1 cellular context compared by ENCODE assay signal in the genomic region with DNA sequence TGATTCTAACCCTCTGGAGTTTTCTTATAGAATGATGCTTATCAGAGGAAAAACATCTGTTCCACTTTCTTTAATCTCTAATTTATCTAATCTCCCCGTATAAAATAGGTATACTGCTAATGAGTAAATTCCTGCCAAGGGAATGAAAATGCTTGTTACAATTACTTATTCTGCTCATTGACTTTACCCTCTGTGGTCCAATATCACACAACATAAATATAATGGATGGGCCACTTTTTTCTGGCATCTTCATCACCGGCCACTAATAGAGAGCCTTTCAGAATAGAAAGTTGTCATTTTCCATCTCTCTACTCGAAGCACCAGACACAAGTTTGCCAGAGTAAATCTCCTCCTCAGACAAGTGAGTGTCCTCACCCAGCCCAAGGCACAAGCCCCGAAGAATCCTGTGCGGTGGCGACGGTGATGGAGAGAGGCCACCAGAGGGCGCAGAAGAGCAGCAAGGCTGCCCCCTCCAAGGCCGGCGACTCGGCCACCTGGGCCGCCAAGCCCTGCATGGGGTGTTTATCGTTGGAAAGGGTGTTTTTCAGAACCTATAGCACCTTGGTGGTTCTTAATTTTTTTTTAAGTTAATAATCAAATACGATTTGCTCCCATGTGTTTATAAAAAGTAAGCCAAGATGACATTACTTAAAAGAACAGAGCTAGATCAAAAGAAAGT.
A peak's percentile ranks its signal among the peaks of the same experiment; 100 is the strongest.
TF ChIP-seq lines count a peak whose summit lies in the region.

No MANE protein-coding gene starts in this region.

TF ChIP-seq in HepG2, 621 proteins besides CTCF, POLR2A, EP300 and RAD21 (continued from another document and continues in another):
- TF ChIP-seq, protein P1, sequence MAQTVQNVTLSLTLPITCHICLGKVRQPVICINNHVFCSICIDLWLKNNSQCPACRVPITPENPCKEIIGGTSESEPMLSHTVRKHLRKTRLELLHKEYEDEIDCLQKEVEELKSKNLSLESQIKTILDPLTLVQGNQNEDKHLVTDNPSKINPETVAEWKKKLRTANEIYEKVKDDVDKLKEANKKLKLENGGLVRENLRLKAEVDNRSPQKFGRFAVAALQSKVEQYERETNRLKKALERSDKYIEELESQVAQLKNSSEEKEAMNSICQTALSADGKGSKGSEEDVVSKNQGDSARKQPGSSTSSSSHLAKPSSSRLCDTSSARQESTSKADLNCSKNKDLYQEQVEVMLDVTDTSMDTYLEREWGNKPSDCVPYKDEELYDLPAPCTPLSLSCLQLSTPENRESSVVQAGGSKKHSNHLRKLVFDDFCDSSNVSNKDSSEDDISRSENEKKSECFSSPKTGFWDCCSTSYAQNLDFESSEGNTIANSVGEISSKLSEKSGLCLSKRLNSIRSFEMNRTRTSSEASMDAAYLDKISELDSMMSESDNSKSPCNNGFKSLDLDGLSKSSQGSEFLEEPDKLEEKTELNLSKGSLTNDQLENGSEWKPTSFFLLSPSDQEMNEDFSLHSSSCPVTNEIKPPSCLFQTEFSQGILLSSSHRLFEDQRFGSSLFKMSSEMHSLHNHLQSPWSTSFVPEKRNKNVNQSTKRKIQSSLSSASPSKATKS (CRISPR knock-in tag; IDR thresholded peaks at IDR 0.05): no peak
- TF ChIP-seq ZNF614 (CRISPR knock-in tag; IDR thresholded peaks at IDR 0.05; ENCODE audit: borderline replicate concordance): no peak
- TF ChIP-seq, protein P2, sequence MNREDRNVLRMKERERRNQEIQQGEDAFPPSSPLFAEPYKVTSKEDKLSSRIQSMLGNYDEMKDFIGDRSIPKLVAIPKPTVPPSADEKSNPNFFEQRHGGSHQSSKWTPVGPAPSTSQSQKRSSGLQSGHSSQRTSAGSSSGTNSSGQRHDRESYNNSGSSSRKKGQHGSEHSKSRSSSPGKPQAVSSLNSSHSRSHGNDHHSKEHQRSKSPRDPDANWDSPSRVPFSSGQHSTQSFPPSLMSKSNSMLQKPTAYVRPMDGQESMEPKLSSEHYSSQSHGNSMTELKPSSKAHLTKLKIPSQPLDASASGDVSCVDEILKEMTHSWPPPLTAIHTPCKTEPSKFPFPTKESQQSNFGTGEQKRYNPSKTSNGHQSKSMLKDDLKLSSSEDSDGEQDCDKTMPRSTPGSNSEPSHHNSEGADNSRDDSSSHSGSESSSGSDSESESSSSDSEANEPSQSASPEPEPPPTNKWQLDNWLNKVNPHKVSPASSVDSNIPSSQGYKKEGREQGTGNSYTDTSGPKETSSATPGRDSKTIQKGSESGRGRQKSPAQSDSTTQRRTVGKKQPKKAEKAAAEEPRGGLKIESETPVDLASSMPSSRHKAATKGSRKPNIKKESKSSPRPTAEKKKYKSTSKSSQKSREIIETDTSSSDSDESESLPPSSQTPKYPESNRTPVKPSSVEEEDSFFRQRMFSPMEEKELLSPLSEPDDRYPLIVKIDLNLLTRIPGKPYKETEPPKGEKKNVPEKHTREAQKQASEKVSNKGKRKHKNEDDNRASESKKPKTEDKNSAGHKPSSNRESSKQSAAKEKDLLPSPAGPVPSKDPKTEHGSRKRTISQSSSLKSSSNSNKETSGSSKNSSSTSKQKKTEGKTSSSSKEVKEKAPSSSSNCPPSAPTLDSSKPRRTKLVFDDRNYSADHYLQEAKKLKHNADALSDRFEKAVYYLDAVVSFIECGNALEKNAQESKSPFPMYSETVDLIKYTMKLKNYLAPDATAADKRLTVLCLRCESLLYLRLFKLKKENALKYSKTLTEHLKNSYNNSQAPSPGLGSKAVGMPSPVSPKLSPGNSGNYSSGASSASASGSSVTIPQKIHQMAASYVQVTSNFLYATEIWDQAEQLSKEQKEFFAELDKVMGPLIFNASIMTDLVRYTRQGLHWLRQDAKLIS (CRISPR knock-in tag; IDR thresholded peaks at IDR 0.05): no peak
- TF ChIP-seq MBNL3 (CRISPR knock-in tag; conservative IDR thresholded peaks at IDR 0.05): no peak
- TF ChIP-seq CEBPB (IDR thresholded peaks at IDR 0.05; ENCODE audit: borderline replicate concordance, low read depth, low read length): no peak
- no peak for TF ChIP-seq DNMT1 (CRISPR knock-in tag; IDR thresholded peaks at IDR 0.05)
- no peak for TF ChIP-seq TAF1 (CRISPR knock-in tag; IDR thresholded peaks at IDR 0.05)
- 0 out of 2 replicates have a peak, but pooled peaks have one; percentile 7 for TF ChIP-seq MEIS2 (CRISPR knock-in tag; IDR thresholded peaks at IDR 0.05)
- no peak for TF ChIP-seq ZNF441 (CRISPR knock-in tag; IDR thresholded peaks at IDR 0.05; ENCODE audit: borderline replicate concordance)
- no peak for TF ChIP-seq NCOA1 (CRISPR knock-in tag; IDR thresholded peaks at IDR 0.05)
- no peak for TF ChIP-seq NFKB2 (CRISPR knock-in tag; IDR thresholded peaks at IDR 0.05; ENCODE audit: borderline replicate concordance)
- TF ChIP-seq ZNF446 (CRISPR knock-in tag; IDR thresholded peaks at IDR 0.05): no peak
- TF ChIP-seq SMARCC2 (IDR thresholded peaks at IDR 0.05): no peak
- TF ChIP-seq PITX1 (CRISPR knock-in tag; IDR thresholded peaks at IDR 0.05): no peak; the same call in 1 of the 2 replicates
- no peak for TF ChIP-seq PLRG1 (conservative IDR thresholded peaks at IDR 0.05)
- TF ChIP-seq, protein P3, sequence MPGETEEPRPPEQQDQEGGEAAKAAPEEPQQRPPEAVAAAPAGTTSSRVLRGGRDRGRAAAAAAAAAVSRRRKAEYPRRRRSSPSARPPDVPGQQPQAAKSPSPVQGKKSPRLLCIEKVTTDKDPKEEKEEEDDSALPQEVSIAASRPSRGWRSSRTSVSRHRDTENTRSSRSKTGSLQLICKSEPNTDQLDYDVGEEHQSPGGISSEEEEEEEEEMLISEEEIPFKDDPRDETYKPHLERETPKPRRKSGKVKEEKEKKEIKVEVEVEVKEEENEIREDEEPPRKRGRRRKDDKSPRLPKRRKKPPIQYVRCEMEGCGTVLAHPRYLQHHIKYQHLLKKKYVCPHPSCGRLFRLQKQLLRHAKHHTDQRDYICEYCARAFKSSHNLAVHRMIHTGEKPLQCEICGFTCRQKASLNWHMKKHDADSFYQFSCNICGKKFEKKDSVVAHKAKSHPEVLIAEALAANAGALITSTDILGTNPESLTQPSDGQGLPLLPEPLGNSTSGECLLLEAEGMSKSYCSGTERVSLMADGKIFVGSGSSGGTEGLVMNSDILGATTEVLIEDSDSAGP (CRISPR knock-in tag; IDR thresholded peaks at IDR 0.05; ENCODE audit: borderline replicate concordance): 0 out of 2 replicates have a peak, but pooled peaks have one; percentile 28
- TF ChIP-seq, protein P4, sequence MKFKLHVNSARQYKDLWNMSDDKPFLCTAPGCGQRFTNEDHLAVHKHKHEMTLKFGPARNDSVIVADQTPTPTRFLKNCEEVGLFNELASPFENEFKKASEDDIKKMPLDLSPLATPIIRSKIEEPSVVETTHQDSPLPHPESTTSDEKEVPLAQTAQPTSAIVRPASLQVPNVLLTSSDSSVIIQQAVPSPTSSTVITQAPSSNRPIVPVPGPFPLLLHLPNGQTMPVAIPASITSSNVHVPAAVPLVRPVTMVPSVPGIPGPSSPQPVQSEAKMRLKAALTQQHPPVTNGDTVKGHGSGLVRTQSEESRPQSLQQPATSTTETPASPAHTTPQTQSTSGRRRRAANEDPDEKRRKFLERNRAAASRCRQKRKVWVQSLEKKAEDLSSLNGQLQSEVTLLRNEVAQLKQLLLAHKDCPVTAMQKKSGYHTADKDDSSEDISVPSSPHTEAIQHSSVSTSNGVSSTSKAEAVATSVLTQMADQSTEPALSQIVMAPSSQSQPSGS (CRISPR knock-in tag; IDR thresholded peaks at IDR 0.05): no peak
- TF ChIP-seq, protein P5, sequence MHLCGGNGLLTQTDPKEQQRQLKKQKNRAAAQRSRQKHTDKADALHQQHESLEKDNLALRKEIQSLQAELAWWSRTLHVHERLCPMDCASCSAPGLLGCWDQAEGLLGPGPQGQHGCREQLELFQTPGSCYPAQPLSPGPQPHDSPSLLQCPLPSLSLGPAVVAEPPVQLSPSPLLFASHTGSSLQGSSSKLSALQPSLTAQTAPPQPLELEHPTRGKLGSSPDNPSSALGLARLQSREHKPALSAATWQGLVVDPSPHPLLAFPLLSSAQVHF (CRISPR knock-in tag; IDR thresholded peaks at IDR 0.05): no peak
- TF ChIP-seq, protein P6, sequence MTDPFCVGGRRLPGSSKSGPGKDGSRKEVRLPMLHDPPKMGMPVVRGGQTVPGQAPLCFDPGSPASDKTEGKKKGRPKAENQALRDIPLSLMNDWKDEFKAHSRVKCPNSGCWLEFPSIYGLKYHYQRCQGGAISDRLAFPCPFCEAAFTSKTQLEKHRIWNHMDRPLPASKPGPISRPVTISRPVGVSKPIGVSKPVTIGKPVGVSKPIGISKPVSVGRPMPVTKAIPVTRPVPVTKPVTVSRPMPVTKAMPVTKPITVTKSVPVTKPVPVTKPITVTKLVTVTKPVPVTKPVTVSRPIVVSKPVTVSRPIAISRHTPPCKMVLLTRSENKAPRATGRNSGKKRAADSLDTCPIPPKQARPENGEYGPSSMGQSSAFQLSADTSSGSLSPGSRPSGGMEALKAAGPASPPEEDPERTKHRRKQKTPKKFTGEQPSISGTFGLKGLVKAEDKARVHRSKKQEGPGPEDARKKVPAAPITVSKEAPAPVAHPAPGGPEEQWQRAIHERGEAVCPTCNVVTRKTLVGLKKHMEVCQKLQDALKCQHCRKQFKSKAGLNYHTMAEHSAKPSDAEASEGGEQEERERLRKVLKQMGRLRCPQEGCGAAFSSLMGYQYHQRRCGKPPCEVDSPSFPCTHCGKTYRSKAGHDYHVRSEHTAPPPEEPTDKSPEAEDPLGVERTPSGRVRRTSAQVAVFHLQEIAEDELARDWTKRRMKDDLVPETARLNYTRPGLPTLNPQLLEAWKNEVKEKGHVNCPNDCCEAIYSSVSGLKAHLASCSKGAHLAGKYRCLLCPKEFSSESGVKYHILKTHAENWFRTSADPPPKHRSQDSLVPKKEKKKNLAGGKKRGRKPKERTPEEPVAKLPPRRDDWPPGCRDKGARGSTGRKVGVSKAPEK (CRISPR knock-in tag; IDR thresholded peaks at IDR 0.05; ENCODE audit: borderline replicate concordance): no peak
- TF ChIP-seq KDM2A (CRISPR knock-in tag; IDR thresholded peaks at IDR 0.05; ENCODE audit: borderline replicate concordance, low read depth): peak; percentile 85; the same call in 1 of the 2 replicates
- TF ChIP-seq SYNCRIP (IDR thresholded peaks at IDR 0.05; ENCODE audit: insufficient read depth, low read depth, low read length): no peak
- TF ChIP-seq, protein P7, sequence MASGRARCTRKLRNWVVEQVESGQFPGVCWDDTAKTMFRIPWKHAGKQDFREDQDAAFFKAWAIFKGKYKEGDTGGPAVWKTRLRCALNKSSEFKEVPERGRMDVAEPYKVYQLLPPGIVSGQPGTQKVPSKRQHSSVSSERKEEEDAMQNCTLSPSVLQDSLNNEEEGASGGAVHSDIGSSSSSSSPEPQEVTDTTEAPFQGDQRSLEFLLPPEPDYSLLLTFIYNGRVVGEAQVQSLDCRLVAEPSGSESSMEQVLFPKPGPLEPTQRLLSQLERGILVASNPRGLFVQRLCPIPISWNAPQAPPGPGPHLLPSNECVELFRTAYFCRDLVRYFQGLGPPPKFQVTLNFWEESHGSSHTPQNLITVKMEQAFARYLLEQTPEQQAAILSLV (CRISPR knock-in tag; IDR thresholded peaks at IDR 0.05; ENCODE audit: borderline replicate concordance): no peak
- TF ChIP-seq YEATS4 (CRISPR knock-in tag; IDR thresholded peaks at IDR 0.05; ENCODE audit: borderline replicate concordance): no peak
- no peak for TF ChIP-seq ZFP62 (CRISPR knock-in tag; IDR thresholded peaks at IDR 0.05)
- TF ChIP-seq WIZ (CRISPR knock-in tag; IDR thresholded peaks at IDR 0.05): no peak
- TF ChIP-seq NPAS2 (CRISPR knock-in tag; IDR thresholded peaks at IDR 0.05; ENCODE audit: borderline replicate concordance): no peak
- TF ChIP-seq ZBTB42 (CRISPR knock-in tag; IDR thresholded peaks at IDR 0.05): no peak
- TF ChIP-seq, protein P8, sequence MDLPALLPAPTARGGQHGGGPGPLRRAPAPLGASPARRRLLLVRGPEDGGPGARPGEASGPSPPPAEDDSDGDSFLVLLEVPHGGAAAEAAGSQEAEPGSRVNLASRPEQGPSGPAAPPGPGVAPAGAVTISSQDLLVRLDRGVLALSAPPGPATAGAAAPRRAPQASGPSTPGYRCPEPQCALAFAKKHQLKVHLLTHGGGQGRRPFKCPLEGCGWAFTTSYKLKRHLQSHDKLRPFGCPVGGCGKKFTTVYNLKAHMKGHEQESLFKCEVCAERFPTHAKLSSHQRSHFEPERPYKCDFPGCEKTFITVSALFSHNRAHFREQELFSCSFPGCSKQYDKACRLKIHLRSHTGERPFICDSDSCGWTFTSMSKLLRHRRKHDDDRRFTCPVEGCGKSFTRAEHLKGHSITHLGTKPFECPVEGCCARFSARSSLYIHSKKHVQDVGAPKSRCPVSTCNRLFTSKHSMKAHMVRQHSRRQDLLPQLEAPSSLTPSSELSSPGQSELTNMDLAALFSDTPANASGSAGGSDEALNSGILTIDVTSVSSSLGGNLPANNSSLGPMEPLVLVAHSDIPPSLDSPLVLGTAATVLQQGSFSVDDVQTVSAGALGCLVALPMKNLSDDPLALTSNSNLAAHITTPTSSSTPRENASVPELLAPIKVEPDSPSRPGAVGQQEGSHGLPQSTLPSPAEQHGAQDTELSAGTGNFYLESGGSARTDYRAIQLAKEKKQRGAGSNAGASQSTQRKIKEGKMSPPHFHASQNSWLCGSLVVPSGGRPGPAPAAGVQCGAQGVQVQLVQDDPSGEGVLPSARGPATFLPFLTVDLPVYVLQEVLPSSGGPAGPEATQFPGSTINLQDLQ (CRISPR knock-in tag; IDR thresholded peaks at IDR 0.05): no peak
- TF ChIP-seq ZMYM2 (CRISPR knock-in tag; IDR thresholded peaks at IDR 0.05): no peak
- TF ChIP-seq, protein P9, sequence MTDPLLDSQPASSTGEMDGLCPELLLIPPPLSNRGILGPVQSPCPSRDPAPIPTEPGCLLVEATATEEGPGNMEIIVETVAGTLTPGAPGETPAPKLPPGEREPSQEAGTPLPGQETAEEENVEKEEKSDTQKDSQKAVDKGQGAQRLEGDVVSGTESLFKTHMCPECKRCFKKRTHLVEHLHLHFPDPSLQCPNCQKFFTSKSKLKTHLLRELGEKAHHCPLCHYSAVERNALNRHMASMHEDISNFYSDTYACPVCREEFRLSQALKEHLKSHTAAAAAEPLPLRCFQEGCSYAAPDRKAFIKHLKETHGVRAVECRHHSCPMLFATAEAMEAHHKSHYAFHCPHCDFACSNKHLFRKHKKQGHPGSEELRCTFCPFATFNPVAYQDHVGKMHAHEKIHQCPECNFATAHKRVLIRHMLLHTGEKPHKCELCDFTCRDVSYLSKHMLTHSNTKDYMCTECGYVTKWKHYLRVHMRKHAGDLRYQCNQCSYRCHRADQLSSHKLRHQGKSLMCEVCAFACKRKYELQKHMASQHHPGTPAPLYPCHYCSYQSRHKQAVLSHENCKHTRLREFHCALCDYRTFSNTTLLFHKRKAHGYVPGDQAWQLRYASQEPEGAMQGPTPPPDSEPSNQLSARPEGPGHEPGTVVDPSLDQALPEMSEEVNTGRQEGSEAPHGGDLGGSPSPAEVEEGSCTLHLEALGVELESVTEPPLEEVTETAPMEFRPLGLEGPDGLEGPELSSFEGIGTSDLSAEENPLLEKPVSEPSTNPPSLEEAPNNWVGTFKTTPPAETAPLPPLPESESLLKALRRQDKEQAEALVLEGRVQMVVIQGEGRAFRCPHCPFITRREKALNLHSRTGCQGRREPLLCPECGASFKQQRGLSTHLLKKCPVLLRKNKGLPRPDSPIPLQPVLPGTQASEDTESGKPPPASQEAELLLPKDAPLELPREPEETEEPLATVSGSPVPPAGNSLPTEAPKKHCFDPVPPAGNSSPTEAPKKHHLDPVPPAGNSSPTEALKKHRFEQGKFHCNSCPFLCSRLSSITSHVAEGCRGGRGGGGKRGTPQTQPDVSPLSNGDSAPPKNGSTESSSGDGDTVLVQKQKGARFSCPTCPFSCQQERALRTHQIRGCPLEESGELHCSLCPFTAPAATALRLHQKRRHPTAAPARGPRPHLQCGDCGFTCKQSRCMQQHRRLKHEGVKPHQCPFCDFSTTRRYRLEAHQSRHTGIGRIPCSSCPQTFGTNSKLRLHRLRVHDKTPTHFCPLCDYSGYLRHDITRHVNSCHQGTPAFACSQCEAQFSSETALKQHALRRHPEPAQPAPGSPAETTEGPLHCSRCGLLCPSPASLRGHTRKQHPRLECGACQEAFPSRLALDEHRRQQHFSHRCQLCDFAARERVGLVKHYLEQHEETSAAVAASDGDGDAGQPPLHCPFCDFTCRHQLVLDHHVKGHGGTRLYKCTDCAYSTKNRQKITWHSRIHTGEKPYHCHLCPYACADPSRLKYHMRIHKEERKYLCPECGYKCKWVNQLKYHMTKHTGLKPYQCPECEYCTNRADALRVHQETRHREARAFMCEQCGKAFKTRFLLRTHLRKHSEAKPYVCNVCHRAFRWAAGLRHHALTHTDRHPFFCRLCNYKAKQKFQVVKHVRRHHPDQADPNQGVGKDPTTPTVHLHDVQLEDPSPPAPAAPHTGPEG (CRISPR knock-in tag; IDR thresholded peaks at IDR 0.05): no peak
